Comparison of ENCODE assay signal across 8 cellular contexts in genomic region chr3:46845860-46846623, GRCh38. TPM values are rescaled to one million over a fixed set of nuclear protein-coding genes. Genes with fewer than 3 reads are reported as not detected.
DNase-seq lines count a peak whose midpoint lies in the region; ATAC-seq and TF ChIP-seq lines count a peak whose summit lies in the region.

No MANE protein-coding gene starts in this region.

- peak overlapping the region; percentile 51 for H3K9ac ChIP-seq in SU-DHL-6 (ENCODE audit: low read length)

- H3K27me3 ChIP-seq in SU-DHL-6 (ENCODE audit: low read length) (no peaks in the 10 kb centered on the region), left ventricle myocardium inferior (ENCODE audit: low read depth) (no peaks in the 10 kb centered on the region), prostate gland (replicated peaks; ENCODE audit: insufficient read depth) (no peaks in the 10 kb centered on the region), upper lobe of right lung (no peaks in the 10 kb centered on the region)

- peak overlapping the region; percentile 97 for H2AFZ ChIP-seq in SU-DHL-6 (ENCODE audit: low read depth, low read length, severe bottlenecking)

- H3K4me1 ChIP-seq in left ventricle myocardium inferior (peaks cover 46% of the 10 kb centered on the region), prostate gland (replicated peaks) (no peaks in the 10 kb centered on the region), upper lobe of right lung (peaks cover 12% of the 10 kb centered on the region)

- peak; percentile 60 for TF ChIP-seq CTCF in SU-DHL-6 (IDR thresholded peaks at IDR 0.05; ENCODE audit: insufficient read depth, low read length, poor library complexity, severe bottlenecking)
- peak; percentile 62 for TF ChIP-seq CTCF in left ventricle myocardium inferior (IDR thresholded peaks at IDR 0.05; ENCODE audit: borderline replicate concordance)
- peak in 3 of 4 experiments; percentile 63 to 67 (median 64) for TF ChIP-seq CTCF in prostate gland (IDR thresholded peaks at IDR 0.05)
- peak; percentile 64 for TF ChIP-seq CTCF in upper lobe of right lung (IDR thresholded peaks at IDR 0.05)

- ATAC-seq in HG03521 (IDR thresholded peaks at IDR 0.05; ENCODE audit: unreplicated experiment) (peak; percentile 67), upper lobe of right lung (peak; percentile 92)

- WGBS in prostate gland, result under 1% methylated on average over 45 of the region's 53 CpGs

- H3K9me3 ChIP-seq in SU-DHL-6 (ENCODE audit: insufficient read depth, low read length) (no peaks in the 10 kb centered on the region), left ventricle myocardium inferior (replicated peaks) (peaks cover 27% of the 10 kb centered on the region), prostate gland (no peaks in the 10 kb centered on the region), upper lobe of right lung (peaks cover 2% of the 10 kb centered on the region)

- H3K79me2 ChIP-seq in SU-DHL-6 (ENCODE audit: insufficient read depth, low read length), result no peaks in the 10 kb centered on the region

- H4K20me1 ChIP-seq in SU-DHL-6 (ENCODE audit: low read depth, low read length), result no peaks in the 10 kb centered on the region

- H3K27ac ChIP-seq in SU-DHL-6 (ENCODE audit: low read depth, low read length), result no peak overlapping the region
- peak overlapping the region; percentile 95 for H3K27ac ChIP-seq in left ventricle myocardium inferior (replicated peaks)
- peak overlapping the region; percentile 77 to 79 for H3K27ac ChIP-seq in prostate gland
- H3K27ac ChIP-seq in upper lobe of right lung, result peak overlapping the region; percentile 82

- DNase-seq in AML-193 (lab: John Stamatoyannopoulos, UW) (peak; percentile 58 to 86), left ventricle myocardium inferior (peak; percentile 82), prostate gland (ENCODE audit: low spot score) (peak; percentile 72), upper lobe of right lung (peak; percentile 92)
- DNase-seq in activated naive CD8-positive, alpha-beta T cell treated with anti-CD3 and anti-CD28 coated beads, Interleukin-2, amount 50 U/mL, for 16 hours (ENCODE audit: low read depth, low spot score), result peak; percentile 50

- intact Hi-C loops in left ventricle myocardium inferior (cut with micrococcal nuclease), result no loop called here
- intact Hi-C loops in prostate gland (cut with DNase I), result no loop called here
- intact Hi-C loops in upper lobe of right lung (cut with DNase I), result no loop called here

- no peaks in the 10 kb centered on the region for H3K9me2 ChIP-seq in SU-DHL-6 (replicated peaks; ENCODE audit: insufficient read depth, low read length)

- H3K4me2 ChIP-seq in SU-DHL-6 (ENCODE audit: low read depth, low read length, poor library complexity, severe bottlenecking), result peak overlapping the region; percentile 55

- TF ChIP-seq POLR2A in GM19099 (IDR thresholded peaks at IDR 0.05; ENCODE audit: extremely low read depth, insufficient read length, low read depth) (peak; percentile 54), prostate gland (IDR thresholded peaks at IDR 0.05) (no peak)

- no peaks in the 10 kb centered on the region for H3K36me3 ChIP-seq in SU-DHL-6 (ENCODE audit: low read length)
- peaks cover 5% of the 10 kb centered on the region for H3K36me3 ChIP-seq in left ventricle myocardium inferior
- H3K36me3 ChIP-seq in prostate gland, result no peaks in the 10 kb centered on the region
- H3K36me3 ChIP-seq in upper lobe of right lung, result no peaks in the 10 kb centered on the region

- H3K4me3 ChIP-seq in SU-DHL-6 (ENCODE audit: insufficient read depth, low read length, poor library complexity, severe bottlenecking) (peak overlapping the region; percentile 34), left ventricle myocardium inferior (peak overlapping the region; percentile 61), prostate gland (peak overlapping the region; percentile 53), upper lobe of right lung (peak overlapping the region; percentile 51)

- H3F3A ChIP-seq in SU-DHL-6 (ENCODE audit: insufficient read depth), result no peaks in the 10 kb centered on the region

RNA-seq across cellular contexts. Expression of gene MYL3, which starts 17.2 kb away (rescaled TPM):
- total RNA-seq in left ventricle myocardium inferior, result 7,440 TPM
- total RNA-seq in prostate gland, result 1 to 10 TPM in 1 of 2 donors, not detected in 1; 1.9 TPM
- 3.8 TPM for total RNA-seq in upper lobe of right lung

RNA-seq across cellular contexts. Expression of gene PTH1R, which starts 31.5 kb away (rescaled TPM):
- total RNA-seq in left ventricle myocardium inferior, result 6.4 TPM
- total RNA-seq in prostate gland, result 10 to 100 TPM in 1 of 2 donors, 1 to 10 TPM in 1; 1.3 to 10.8 TPM
- total RNA-seq in upper lobe of right lung, result 14.9 TPM

Comparison
In these comparisons a context has a peak if more than half of its experiments do, and no peak if none do; other contexts are left out.
1. RNA of gene MYL3, which starts 17.2 kb away (total RNA-seq): 7,440 TPM in left ventricle myocardium inferior (single experiment); 3.8 TPM in upper lobe of right lung (single experiment) and 1.9 TPM in prostate gland; every median in the first group is over 1,000 times any median in the second.
2. Peak in every context shown above with its lines, with median percentiles within 50 percentile points of each other: DNase-seq, H3K4me3 ChIP-seq and CTCF ChIP-seq.